ENCODE assay signal across 1 cellular context in genomic region chr19:16076154-16076957, GRCh38.
TF ChIP-seq lines count a peak whose summit lies in the region.

Gene TPM4, plus strand, starts transcription at chr19:16076495. Its CDS starts 71 bp downstream, at chr19:16076566.

TF ChIP-seq in HepG2, 621 proteins besides CTCF, POLR2A, EP300 and RAD21 (continued from another document and continues in another):
- TF ChIP-seq, protein P1, sequence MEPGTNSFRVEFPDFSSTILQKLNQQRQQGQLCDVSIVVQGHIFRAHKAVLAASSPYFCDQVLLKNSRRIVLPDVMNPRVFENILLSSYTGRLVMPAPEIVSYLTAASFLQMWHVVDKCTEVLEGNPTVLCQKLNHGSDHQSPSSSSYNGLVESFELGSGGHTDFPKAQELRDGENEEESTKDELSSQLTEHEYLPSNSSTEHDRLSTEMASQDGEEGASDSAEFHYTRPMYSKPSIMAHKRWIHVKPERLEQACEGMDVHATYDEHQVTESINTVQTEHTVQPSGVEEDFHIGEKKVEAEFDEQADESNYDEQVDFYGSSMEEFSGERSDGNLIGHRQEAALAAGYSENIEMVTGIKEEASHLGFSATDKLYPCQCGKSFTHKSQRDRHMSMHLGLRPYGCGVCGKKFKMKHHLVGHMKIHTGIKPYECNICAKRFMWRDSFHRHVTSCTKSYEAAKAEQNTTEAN (CRISPR knock-in tag; conservative IDR thresholded peaks at IDR 0.05), result no peak
- TF ChIP-seq ARID3A (IDR thresholded peaks at IDR 0.05; ENCODE audit: low read depth, low read length), result no peak
- TF ChIP-seq ZNF563 (CRISPR knock-in tag; IDR thresholded peaks at IDR 0.05), result peak; percentile 63; the same call in 1 of the 2 replicates
- TF ChIP-seq, protein P2, sequence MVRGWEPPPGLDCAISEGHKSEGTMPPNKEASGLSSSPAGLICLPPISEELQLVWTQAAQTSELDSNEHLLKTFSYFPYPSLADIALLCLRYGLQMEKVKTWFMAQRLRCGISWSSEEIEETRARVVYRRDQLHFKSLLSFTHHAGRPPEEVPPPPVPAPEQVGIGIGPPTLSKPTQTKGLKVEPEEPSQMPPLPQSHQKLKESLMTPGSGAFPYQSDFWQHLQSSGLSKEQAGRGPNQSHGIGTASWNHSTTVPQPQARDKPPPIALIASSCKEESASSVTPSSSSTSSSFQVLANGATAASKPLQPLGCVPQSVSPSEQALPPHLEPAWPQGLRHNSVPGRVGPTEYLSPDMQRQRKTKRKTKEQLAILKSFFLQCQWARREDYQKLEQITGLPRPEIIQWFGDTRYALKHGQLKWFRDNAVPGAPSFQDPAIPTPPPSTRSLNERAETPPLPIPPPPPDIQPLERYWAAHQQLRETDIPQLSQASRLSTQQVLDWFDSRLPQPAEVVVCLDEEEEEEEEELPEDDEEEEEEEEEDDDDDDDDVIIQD (CRISPR knock-in tag; IDR thresholded peaks at IDR 0.05; ENCODE audit: low read depth), result no peak
- TF ChIP-seq GPN1 (CRISPR knock-in tag; IDR thresholded peaks at IDR 0.05; ENCODE audit: borderline replicate concordance), result no peak
- no peak for TF ChIP-seq ZNF160 (CRISPR knock-in tag; IDR thresholded peaks at IDR 0.05)
- no peak for TF ChIP-seq NCOA5 (CRISPR knock-in tag; IDR thresholded peaks at IDR 0.05)
- TF ChIP-seq TSC22D2 (CRISPR knock-in tag; IDR thresholded peaks at IDR 0.05; ENCODE audit: borderline replicate concordance), result no peak
- TF ChIP-seq MED1 (CRISPR knock-in tag; IDR thresholded peaks at IDR 0.05), result 0 out of 2 replicates have a peak, but pooled peaks have one; percentile 10
- no peak for TF ChIP-seq ZFP82 (CRISPR knock-in tag; IDR thresholded peaks at IDR 0.05; ENCODE audit: borderline replicate concordance)
- TF ChIP-seq TAF1 (CRISPR knock-in tag; IDR thresholded peaks at IDR 0.05), result peak; percentile 60
- TF ChIP-seq YEATS4 (CRISPR knock-in tag; IDR thresholded peaks at IDR 0.05; ENCODE audit: borderline replicate concordance), result peak; percentile 57
- peak; percentile 95 for TF ChIP-seq HOXA3 (CRISPR knock-in tag; IDR thresholded peaks at IDR 0.05)
- TF ChIP-seq TCF12 (IDR thresholded peaks at IDR 0.05), result no peak
- peak; percentile 42; the same call in 1 of the 2 replicates for TF ChIP-seq TCF12 (CRISPR knock-in tag; IDR thresholded peaks at IDR 0.05)
- no peak for TF ChIP-seq POLR2AphosphoS2 (IDR thresholded peaks at IDR 0.05; ENCODE audit: low read depth, low read length)
- peak; percentile 67; the same call in 1 of the 2 replicates for TF ChIP-seq ZNF558 (CRISPR knock-in tag; IDR thresholded peaks at IDR 0.05; ENCODE audit: borderline replicate concordance)
- TF ChIP-seq ATF3 (CRISPR knock-in tag; IDR thresholded peaks at IDR 0.05), result peak; percentile 80
- TF ChIP-seq ZNF234 (CRISPR knock-in tag; conservative IDR thresholded peaks at IDR 0.05), result peak; percentile 31
- no peak for TF ChIP-seq ZIK1 (CRISPR knock-in tag; IDR thresholded peaks at IDR 0.05; ENCODE audit: borderline replicate concordance, low read depth)
- TF ChIP-seq MXI1 (IDR thresholded peaks at IDR 0.05; ENCODE audit: borderline replicate concordance, low read depth, low read length), result peak; percentile 55; the same call in 1 of the 3 replicates
- peak; percentile 98 for TF ChIP-seq ZNF777 (CRISPR knock-in tag; IDR thresholded peaks at IDR 0.05)
- TF ChIP-seq, protein P3, sequence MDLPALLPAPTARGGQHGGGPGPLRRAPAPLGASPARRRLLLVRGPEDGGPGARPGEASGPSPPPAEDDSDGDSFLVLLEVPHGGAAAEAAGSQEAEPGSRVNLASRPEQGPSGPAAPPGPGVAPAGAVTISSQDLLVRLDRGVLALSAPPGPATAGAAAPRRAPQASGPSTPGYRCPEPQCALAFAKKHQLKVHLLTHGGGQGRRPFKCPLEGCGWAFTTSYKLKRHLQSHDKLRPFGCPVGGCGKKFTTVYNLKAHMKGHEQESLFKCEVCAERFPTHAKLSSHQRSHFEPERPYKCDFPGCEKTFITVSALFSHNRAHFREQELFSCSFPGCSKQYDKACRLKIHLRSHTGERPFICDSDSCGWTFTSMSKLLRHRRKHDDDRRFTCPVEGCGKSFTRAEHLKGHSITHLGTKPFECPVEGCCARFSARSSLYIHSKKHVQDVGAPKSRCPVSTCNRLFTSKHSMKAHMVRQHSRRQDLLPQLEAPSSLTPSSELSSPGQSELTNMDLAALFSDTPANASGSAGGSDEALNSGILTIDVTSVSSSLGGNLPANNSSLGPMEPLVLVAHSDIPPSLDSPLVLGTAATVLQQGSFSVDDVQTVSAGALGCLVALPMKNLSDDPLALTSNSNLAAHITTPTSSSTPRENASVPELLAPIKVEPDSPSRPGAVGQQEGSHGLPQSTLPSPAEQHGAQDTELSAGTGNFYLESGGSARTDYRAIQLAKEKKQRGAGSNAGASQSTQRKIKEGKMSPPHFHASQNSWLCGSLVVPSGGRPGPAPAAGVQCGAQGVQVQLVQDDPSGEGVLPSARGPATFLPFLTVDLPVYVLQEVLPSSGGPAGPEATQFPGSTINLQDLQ (CRISPR knock-in tag; IDR thresholded peaks at IDR 0.05), result peak; percentile 86; the same call in 1 of the 2 replicates
- peak; percentile 67 for TF ChIP-seq PHF8 (CRISPR knock-in tag; IDR thresholded peaks at IDR 0.05)
- no peak for TF ChIP-seq ZNF570 (CRISPR knock-in tag; IDR thresholded peaks at IDR 0.05; ENCODE audit: borderline replicate concordance)
- no peak for TF ChIP-seq ETV5 (CRISPR knock-in tag; IDR thresholded peaks at IDR 0.05; ENCODE audit: borderline replicate concordance)
- no peak for TF ChIP-seq ZNF230 (CRISPR knock-in tag; IDR thresholded peaks at IDR 0.05)
- no peak for TF ChIP-seq EHMT2 (IDR thresholded peaks at IDR 0.05; ENCODE audit: borderline replicate concordance, low read depth, low read length)
- TF ChIP-seq, protein P4, sequence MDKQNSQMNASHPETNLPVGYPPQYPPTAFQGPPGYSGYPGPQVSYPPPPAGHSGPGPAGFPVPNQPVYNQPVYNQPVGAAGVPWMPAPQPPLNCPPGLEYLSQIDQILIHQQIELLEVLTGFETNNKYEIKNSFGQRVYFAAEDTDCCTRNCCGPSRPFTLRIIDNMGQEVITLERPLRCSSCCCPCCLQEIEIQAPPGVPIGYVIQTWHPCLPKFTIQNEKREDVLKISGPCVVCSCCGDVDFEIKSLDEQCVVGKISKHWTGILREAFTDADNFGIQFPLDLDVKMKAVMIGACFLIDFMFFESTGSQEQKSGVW (CRISPR knock-in tag; IDR thresholded peaks at IDR 0.05; ENCODE audit: borderline replicate concordance), result 0 out of 2 replicates have a peak, but pooled peaks have one; percentile 38
- TF ChIP-seq ZNF468 (CRISPR knock-in tag; IDR thresholded peaks at IDR 0.05), result no peak
- TF ChIP-seq, protein P5, sequence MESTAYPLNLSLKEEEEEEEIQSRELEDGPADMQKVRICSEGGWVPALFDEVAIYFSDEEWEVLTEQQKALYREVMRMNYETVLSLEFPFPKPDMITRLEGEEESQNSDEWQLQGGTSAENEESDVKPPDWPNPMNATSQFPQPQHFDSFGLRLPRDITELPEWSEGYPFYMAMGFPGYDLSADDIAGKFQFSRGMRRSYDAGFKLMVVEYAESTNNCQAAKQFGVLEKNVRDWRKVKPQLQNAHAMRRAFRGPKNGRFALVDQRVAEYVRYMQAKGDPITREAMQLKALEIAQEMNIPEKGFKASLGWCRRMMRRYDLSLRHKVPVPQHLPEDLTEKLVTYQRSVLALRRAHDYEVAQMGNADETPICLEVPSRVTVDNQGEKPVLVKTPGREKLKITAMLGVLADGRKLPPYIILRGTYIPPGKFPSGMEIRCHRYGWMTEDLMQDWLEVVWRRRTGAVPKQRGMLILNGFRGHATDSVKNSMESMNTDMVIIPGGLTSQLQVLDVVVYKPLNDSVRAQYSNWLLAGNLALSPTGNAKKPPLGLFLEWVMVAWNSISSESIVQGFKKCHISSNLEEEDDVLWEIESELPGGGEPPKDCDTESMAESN (CRISPR knock-in tag; conservative IDR thresholded peaks at IDR 0.05), result peak; percentile 84
- TF ChIP-seq MTERF4 (CRISPR knock-in tag; IDR thresholded peaks at IDR 0.05), result no peak
- TF ChIP-seq HDAC1 (CRISPR knock-in tag; IDR thresholded peaks at IDR 0.05), result 0 out of 2 replicates have a peak, but pooled peaks have one; percentile 41
- TF ChIP-seq ZNF180 (CRISPR knock-in tag; IDR thresholded peaks at IDR 0.05; ENCODE audit: borderline replicate concordance, low read depth), result no peak
- no peak for TF ChIP-seq ZNF562 (CRISPR knock-in tag; IDR thresholded peaks at IDR 0.05; ENCODE audit: borderline replicate concordance)
- no peak for TF ChIP-seq POGZ (CRISPR knock-in tag; IDR thresholded peaks at IDR 0.05)
- TF ChIP-seq ZNF451 (CRISPR knock-in tag; IDR thresholded peaks at IDR 0.05), result peak; percentile 24; the same call in 1 of the 2 replicates
- no peak for TF ChIP-seq ZNF33A (CRISPR knock-in tag; IDR thresholded peaks at IDR 0.05; ENCODE audit: borderline replicate concordance)
- 0 out of 2 replicates have a peak, but pooled peaks have one; percentile 41 for TF ChIP-seq SP4 (CRISPR knock-in tag; IDR thresholded peaks at IDR 0.05)
- peak; percentile 76; the same call in 1 of the 2 replicates for TF ChIP-seq MAZ (IDR thresholded peaks at IDR 0.05; ENCODE audit: borderline replicate concordance, low read depth, low read length)
- peak; percentile 45; the same call in 1 of the 2 replicates for TF ChIP-seq MAZ (CRISPR knock-in tag; IDR thresholded peaks at IDR 0.05; ENCODE audit: low read depth)
- no peak for TF ChIP-seq FUBP1 (CRISPR knock-in tag; IDR thresholded peaks at IDR 0.05; ENCODE audit: borderline replicate concordance)
- TF ChIP-seq PCBP1 (IDR thresholded peaks at IDR 0.05; ENCODE audit: borderline replicate concordance, low read depth, low read length), result no peak
- no peak for TF ChIP-seq DPF2 (CRISPR knock-in tag; IDR thresholded peaks at IDR 0.05; ENCODE audit: borderline replicate concordance, low read depth)
- TF ChIP-seq SAP130 (CRISPR knock-in tag; IDR thresholded peaks at IDR 0.05; ENCODE audit: low read depth), result no peak
- 0 out of 2 replicates have a peak, but pooled peaks have one; percentile 29 for TF ChIP-seq GFI1 (CRISPR knock-in tag; IDR thresholded peaks at IDR 0.05; ENCODE audit: borderline replicate concordance)
- TF ChIP-seq, protein P6, sequence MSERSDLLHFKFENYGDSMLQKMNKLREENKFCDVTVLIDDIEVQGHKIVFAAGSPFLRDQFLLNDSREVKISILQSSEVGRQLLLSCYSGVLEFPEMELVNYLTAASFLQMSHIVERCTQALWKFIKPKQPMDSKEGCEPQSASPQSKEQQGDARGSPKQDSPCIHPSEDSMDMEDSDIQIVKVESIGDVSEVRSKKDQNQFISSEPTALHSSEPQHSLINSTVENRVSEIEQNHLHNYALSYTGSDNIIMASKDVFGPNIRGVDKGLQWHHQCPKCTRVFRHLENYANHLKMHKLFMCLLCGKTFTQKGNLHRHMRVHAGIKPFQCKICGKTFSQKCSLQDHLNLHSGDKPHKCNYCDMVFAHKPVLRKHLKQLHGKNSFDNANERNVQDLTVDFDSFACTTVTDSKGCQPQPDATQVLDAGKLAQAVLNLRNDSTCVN (CRISPR knock-in tag; IDR thresholded peaks at IDR 0.05; ENCODE audit: borderline replicate concordance), result no peak
- peak; percentile 25; the same call in 1 of the 2 replicates for TF ChIP-seq DRAP1 (CRISPR knock-in tag; IDR thresholded peaks at IDR 0.05)
- no peak for TF ChIP-seq SATB2 (CRISPR knock-in tag; IDR thresholded peaks at IDR 0.05)
- TF ChIP-seq GABPA (IDR thresholded peaks at IDR 0.05; ENCODE audit: low read depth, low read length), result no peak
- TF ChIP-seq GABPA (CRISPR knock-in tag; IDR thresholded peaks at IDR 0.05; ENCODE audit: low read depth), result no peak
- no peak for TF ChIP-seq FOXK1 (CRISPR knock-in tag; IDR thresholded peaks at IDR 0.05; ENCODE audit: borderline replicate concordance, low read depth)
